Comparison of ENCODE assay signal across 24 cellular contexts in the genomic region with DNA sequence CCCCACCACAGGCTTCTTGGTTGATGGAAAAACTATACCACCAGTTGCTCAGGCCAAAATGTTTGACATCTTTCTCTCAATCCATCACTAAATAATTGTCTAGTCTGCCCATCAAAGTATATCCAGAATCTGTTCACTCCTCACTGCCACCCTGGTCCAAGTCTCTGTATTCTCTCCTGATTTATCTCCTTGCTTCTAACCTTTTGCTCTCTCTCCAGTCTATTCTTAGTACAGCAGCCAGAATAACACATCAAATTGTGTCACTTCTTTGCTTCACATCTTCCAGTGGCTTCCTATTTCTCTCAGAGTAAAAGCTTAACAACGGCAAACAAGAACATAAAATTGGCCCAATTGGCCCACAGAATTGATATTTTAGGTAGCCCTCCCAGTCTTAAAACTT.
"Had no signal": no experiment of that assay in that cellular context is flagged by ENCODE, and none has a peak within 500 bp of the region (broad histone marks: within the 10 kb centered on the region; RNA-seq: fewer than 3 reads in every experiment).

No MANE protein-coding gene starts in this region.

- H3K27me3 ChIP-seq: neural progenitor cell, pancreas, right lobe of liver, sigmoid colon, stomach, thyroid gland, tibial nerve, upper lobe of left lung, vagina had no signal

- H3K27ac ChIP-seq: neural progenitor cell, pancreas, prostate gland, right lobe of liver, sigmoid colon, stomach, thoracic aorta, thyroid gland, tibial nerve, upper lobe of left lung, vagina had no signal

- H3K4me3 ChIP-seq: neural progenitor cell, pancreas, prostate gland, right lobe of liver, sigmoid colon, stomach, thoracic aorta, thyroid gland, tibial nerve, upper lobe of left lung, vagina had no signal

- H3K36me3 ChIP-seq: neural progenitor cell, pancreas, prostate gland, right lobe of liver, sigmoid colon, stomach, thoracic aorta, thyroid gland, tibial nerve, upper lobe of left lung, vagina had no signal

- H2AFZ ChIP-seq: neural progenitor cell had no signal

- ATAC-seq: natural killer cell; pancreas; right cardiac atrium; right lobe of liver; stimulated activated effector memory CD8-positive, alpha-beta T cell treated with anti-CD3 and anti-CD28 coated beads, Interleukin-12 subunit alpha, Interleukin-12 subunit beta, amount 100 ng/mL, for 72 hours; stimulated activated naive B cell treated with anti-CD40 and anti-IgM and Interleukin-4, amounts not matched to agents 10 μg/mL and 1 μg/mL and 100 μg/mL, for 72 hours had no signal

- H3K4me2 ChIP-seq: neural progenitor cell had no signal

- H3K9me3 ChIP-seq: pancreas, prostate gland, right lobe of liver, sigmoid colon, stomach, thoracic aorta, thyroid gland, tibial nerve, upper lobe of left lung, vagina had no signal

- H3K4me1 ChIP-seq: neural progenitor cell, prostate gland, sigmoid colon, stomach, thyroid gland, tibial nerve, upper lobe of left lung, vagina had no signal

- DNase-seq: natural killer cell; occipital lobe; pancreas; retina; right cardiac atrium; right lobe of liver; sigmoid colon; small intestine; stimulated activated CD4-positive, alpha-beta T cell treated with anti-CD3 and anti-CD28 coated beads, Interleukin-15, amount 100 ng/mL, for 24 hours; stimulated activated CD4-positive, alpha-beta T cell treated with anti-CD3 and anti-CD28 coated beads, Interleukin-2, amount 100 ng/mL, for 24 hours; stimulated activated CD4-positive, alpha-beta T cell treated with anti-CD3 and anti-CD28 coated beads, Interleukin-2, amount 100 ng/mL, for 48 hours; stimulated activated CD4-positive, alpha-beta T cell treated with anti-CD3 and anti-CD28 coated beads, Interleukin-4, amount 100 ng/mL, for 24 hours; stimulated activated naive B cell treated with anti-CD40 and anti-IgM and Interleukin-4, amounts not matched to agents 10 μg/mL and 1 μg/mL and 100 μg/mL, for 72 hours; stimulated activated naive CD4-positive, alpha-beta T cell treated with Interleukin-2 at 50 U/mL for 16 hours; stomach; thyroid gland; trophoblast cell; upper lobe of left lung had no signal
